Comparison of ENCODE assay signal across 14 cellular contexts in the genomic region with DNA sequence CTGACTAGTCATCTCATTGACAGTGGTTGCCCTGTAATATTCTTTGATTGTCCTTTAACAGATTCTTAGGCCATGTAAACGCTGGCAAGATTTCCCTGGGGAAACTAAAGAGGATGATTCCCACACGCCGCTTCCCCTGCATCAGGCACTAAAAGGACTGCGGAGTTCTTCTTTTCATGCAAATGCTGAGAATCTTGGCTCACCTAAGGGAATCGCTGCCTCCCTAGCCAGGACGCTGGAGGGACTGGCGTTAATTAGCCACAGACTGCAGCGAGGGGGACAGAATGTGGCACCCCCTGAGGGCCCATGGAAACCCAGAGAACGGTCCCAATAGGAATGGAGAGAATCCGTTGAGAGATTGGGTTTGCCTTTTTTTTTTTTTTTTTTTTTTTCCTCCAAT. TPM values are rescaled to one million over a fixed set of nuclear protein-coding genes. Genes with fewer than 3 reads are reported as not detected.
"Had no signal": no experiment of that assay in that cellular context is flagged by ENCODE, and none has a peak within 500 bp of the region (broad histone marks: within the 10 kb centered on the region; RNA-seq: fewer than 3 reads in every experiment).

No MANE protein-coding gene starts in this region.

RNA-seq across cellular contexts. Expression of gene TEX28, which starts 8.5 kb away (rescaled TPM):
- total RNA-seq: activated B cell treated with CpG ODN at 0.5 μM for 24 hours; activated CD4-positive, alpha-beta memory T cell treated with anti-CD3 and anti-CD28 coated beads for 36 hours; activated CD4-positive, alpha-beta memory T cell treated with anti-CD3 and anti-CD28 coated beads, Interleukin-2, amount 10 ng/mL, durations not matched to agents 7 days and 5 days; activated CD4-positive, alpha-beta T cell treated with anti-CD3 and anti-CD28 coated beads for 36 hours; activated CD4-positive, alpha-beta T cell treated with anti-CD3 and anti-CD28 coated beads, Interleukin-2, amount 10 ng/mL, durations not matched to agents 24 days and 14 days; activated CD4-positive, alpha-beta T cell treated with anti-CD3 and anti-CD28 coated beads, Interleukin-2, amount 10 ng/mL, durations not matched to agents 7 days and 5 days; activated CD8-positive, alpha-beta memory T cell treated with anti-CD3 and anti-CD28 coated beads for 36 hours; activated CD8-positive, alpha-beta memory T cell treated with anti-CD3 and anti-CD28 coated beads, Interleukin-2, amount 10 ng/mL, durations not matched to agents 7 days and 5 days; activated CD8-positive, alpha-beta T cell treated with anti-CD3 and anti-CD28 coated beads for 36 hours; activated CD8-positive, alpha-beta T cell treated with anti-CD3 and anti-CD28 coated beads, Interleukin-2, amount 10 ng/mL, durations not matched to agents 7 days and 5 days; T-cell; T-helper 1 cell treated with Interleukin-12 subunit alpha and Interleukin-12 subunit beta and Interleukin-4 antibody, amounts not matched to agents 30 ng/mL and 1 ng/mL, for 36 hours; T-helper 17 cell; T-helper 2 cell treated with Interferon-gamma antibody and Interleukin-4, amounts not matched to agents 100 ng/mL and 5 ng/mL, for 36 hours had no signal

RNA-seq across cellular contexts. Expression of gene TKTL1, which starts 9.2 kb away (rescaled TPM):
- total RNA-seq: activated B cell treated with CpG ODN at 0.5 μM for 24 hours; activated CD4-positive, alpha-beta T cell treated with anti-CD3 and anti-CD28 coated beads, Interleukin-2, amount 10 ng/mL, durations not matched to agents 24 days and 14 days had no signal

RNA-seq across cellular contexts. Expression of gene OPN1MW3, which starts 29.0 kb away (rescaled TPM):
- total RNA-seq: activated B cell treated with CpG ODN at 0.5 μM for 24 hours; activated CD4-positive, alpha-beta memory T cell treated with anti-CD3 and anti-CD28 coated beads for 36 hours; activated CD4-positive, alpha-beta memory T cell treated with anti-CD3 and anti-CD28 coated beads, Interleukin-2, amount 10 ng/mL, durations not matched to agents 7 days and 5 days; activated CD4-positive, alpha-beta T cell treated with anti-CD3 and anti-CD28 coated beads for 36 hours; activated CD4-positive, alpha-beta T cell treated with anti-CD3 and anti-CD28 coated beads, Interleukin-2, amount 10 ng/mL, durations not matched to agents 24 days and 14 days; activated CD4-positive, alpha-beta T cell treated with anti-CD3 and anti-CD28 coated beads, Interleukin-2, amount 10 ng/mL, durations not matched to agents 7 days and 5 days; activated CD8-positive, alpha-beta memory T cell treated with anti-CD3 and anti-CD28 coated beads for 36 hours; activated CD8-positive, alpha-beta memory T cell treated with anti-CD3 and anti-CD28 coated beads, Interleukin-2, amount 10 ng/mL, durations not matched to agents 7 days and 5 days; activated CD8-positive, alpha-beta T cell treated with anti-CD3 and anti-CD28 coated beads for 36 hours; activated CD8-positive, alpha-beta T cell treated with anti-CD3 and anti-CD28 coated beads, Interleukin-2, amount 10 ng/mL, durations not matched to agents 7 days and 5 days; T-cell; T-helper 1 cell treated with Interleukin-12 subunit alpha and Interleukin-12 subunit beta and Interleukin-4 antibody, amounts not matched to agents 30 ng/mL and 1 ng/mL, for 36 hours; T-helper 17 cell; T-helper 2 cell treated with Interferon-gamma antibody and Interleukin-4, amounts not matched to agents 100 ng/mL and 5 ng/mL, for 36 hours had no signal
